In the genomic region with DNA sequence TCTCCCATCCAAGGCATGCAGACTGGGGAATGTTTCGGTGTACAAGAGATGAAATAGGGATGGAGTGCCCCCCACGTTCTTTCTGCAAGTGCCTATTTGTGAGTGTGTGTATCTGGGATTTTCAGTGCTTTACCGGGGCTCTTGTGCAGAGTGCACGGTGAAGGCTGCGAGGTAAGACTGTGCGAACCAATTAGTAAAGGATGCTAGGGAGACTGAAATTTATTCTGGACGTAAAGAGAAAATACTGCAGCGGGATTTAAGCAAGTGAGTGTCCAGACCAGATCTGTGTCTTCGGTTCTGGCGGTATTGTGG, we compare ENCODE assay signal across 8 cellular contexts. TPM values are rescaled to one million over a fixed set of nuclear protein-coding genes. Genes with fewer than 3 reads are reported as not detected.
A peak's percentile ranks its signal among the peaks of the same experiment; 100 is the strongest.
DNase-seq lines count a peak whose midpoint lies in the region; ATAC-seq and TF ChIP-seq lines count a peak whose summit lies in the region.

No MANE protein-coding gene starts in this region.

- H3K9ac ChIP-seq in HUES48 (ENCODE audit: low read depth, low read length): peak overlapping the region; percentile 34; the same call in 1 of the 2 replicates

- DNase-seq in AG09309 (ENCODE audit: low read depth): no peak
- DNase-seq in caudate nucleus (lab: John Stamatoyannopoulos, UW): no peak
- no peak for DNase-seq in naive thymus-derived CD4-positive, alpha-beta T cell
- no peak for DNase-seq in NCI-H1105 treated with DMSO at 0.1 percent for 48 hours (lab: John Stamatoyannopoulos, UW)
- DNase-seq in stimulated activated CD4-positive, alpha-beta T cell treated with anti-CD3 and anti-CD28 coated beads, Interleukin-4, amount 100 ng/mL, for 4 hours: no peak

- H3K27me3 ChIP-seq in HUES48 (ENCODE audit: control insufficient read depth, insufficient read depth, low read length): no peaks in the 10 kb centered on the region
- no peaks in the 10 kb centered on the region for H3K27me3 ChIP-seq in naive thymus-derived CD4-positive, alpha-beta T cell (ENCODE audit: control insufficient read depth in 2 of 2, insufficient read depth in 2 of 2, low read length in 2 of 2)

- intact Hi-C loops in naive thymus-derived CD4-positive, alpha-beta T cell (cut with micrococcal nuclease): loop anchor here (1.0 to 5.0 kb wide), 5 partner anchors 15 to 350 kb away; a partner anchor contains a TSS

- H3K27ac Mint-ChIP-seq in naive thymus-derived CD4-positive, alpha-beta T cell: peak overlapping the region; percentile 31 to 93 (median 81)

- peak overlapping the region; percentile 95 for H3K4me3 ChIP-seq in AG09309 (ENCODE audit: control insufficient read depth, low read depth, low read length)
- H3K4me3 ChIP-seq in HUES48 (ENCODE audit: low read depth, low read length): peak overlapping the region; percentile 97
- H3K4me3 ChIP-seq in naive thymus-derived CD4-positive, alpha-beta T cell (ENCODE audit: low read length): peak overlapping the region; percentile 70

- peaks cover 0 to 21% (median 0%) of the 10 kb centered on the region in 5 donors for H3K27me3 Mint-ChIP-seq in naive thymus-derived CD4-positive, alpha-beta T cell

- POLR2A ChIA-PET in naive thymus-derived CD4-positive, alpha-beta T cell (lab: Charles Lee): interaction anchor here (0.7 to 1.2 kb wide), 3 partner anchors 15 to 154 kb away, joined by 3 to 5 read pairs (median 4); no protein-coding TSS in a partner anchor

- no peaks in the 10 kb centered on the region for H3K9me3 ChIP-seq in HUES48 (ENCODE audit: control insufficient read depth, insufficient read depth, low read length)
- no peaks in the 10 kb centered on the region for H3K9me3 ChIP-seq in naive thymus-derived CD4-positive, alpha-beta T cell (ENCODE audit: control insufficient read depth in 2 of 3, low read length in 3 of 3)

- peaks cover 4 to 27% (median 13%) of the 10 kb centered on the region in 5 donors for H3K36me3 Mint-ChIP-seq in naive thymus-derived CD4-positive, alpha-beta T cell

- ATAC-seq in GM19438 (IDR thresholded peaks at IDR 0.05; ENCODE audit: low read depth, unreplicated experiment) (peak; percentile 16), esophagus mucosa (no peak)
- ATAC-seq in naive thymus-derived CD4-positive, alpha-beta T cell: peak; percentile 58

- CTCF ChIA-PET in naive thymus-derived CD4-positive, alpha-beta T cell (lab: Charles Lee): no interaction called here

- H3K4me1 ChIP-seq in HUES48 (ENCODE audit: control insufficient read depth, insufficient read depth, low read length): peaks cover 22% of the 10 kb centered on the region
- peaks cover 10 to 17% of the 10 kb centered on the region in 2 donors for H3K4me1 ChIP-seq in naive thymus-derived CD4-positive, alpha-beta T cell (ENCODE audit: control insufficient read depth in 2 of 2, insufficient read depth in 2 of 2, low read length in 2 of 2)

- H3K4me3 Mint-ChIP-seq in naive thymus-derived CD4-positive, alpha-beta T cell: peak overlapping the region; percentile 81 to 99 (median 93)

- H3K4me1 Mint-ChIP-seq in naive thymus-derived CD4-positive, alpha-beta T cell: peaks cover 28 to 44% (median 34%) of the 10 kb centered on the region in 7 donors

- H3K36me3 ChIP-seq in HUES48 (ENCODE audit: control insufficient read depth, insufficient read depth, low read length): peaks cover 15% of the 10 kb centered on the region
- H3K36me3 ChIP-seq in naive thymus-derived CD4-positive, alpha-beta T cell (ENCODE audit: control insufficient read depth in 2 of 3, insufficient read depth in 3 of 3, low read length in 3 of 3): peaks cover 0 to 5% (median 0%) of the 10 kb centered on the region in 3 experiments

- peak overlapping the region; percentile 95 for H3K27ac ChIP-seq in HUES48 (ENCODE audit: low read depth, low read length)
- peak overlapping the region; percentile 91 for H3K27ac ChIP-seq in caudate nucleus (ENCODE audit: low read depth, low read length)
- peak overlapping the region; percentile 77 for H3K27ac ChIP-seq in naive thymus-derived CD4-positive, alpha-beta T cell (ENCODE audit: low read depth, low read length)

- peaks cover 0 to 5% (median 0%) of the 10 kb centered on the region in 11 donors for H3K9me3 Mint-ChIP-seq in naive thymus-derived CD4-positive, alpha-beta T cell

- TF ChIP-seq CTCF in AG09309 (IDR thresholded peaks at IDR 0.05; ENCODE audit: control insufficient read depth, insufficient read depth, low read depth, low read length, missing control alignments): no peak

RNA-seq across cellular contexts. Expression of a gene that starts 0.3 kb away (rescaled TPM):
- 10 to 100 TPM in 4 of 5 experiments, 1 to 10 TPM in 1; 9.0 to 17.4 (median 13.3) TPM for total RNA-seq in naive thymus-derived CD4-positive, alpha-beta T cell
- 10 to 100 TPM; 24.8 to 40.0 TPM for polyA plus RNA-seq in naive thymus-derived CD4-positive, alpha-beta T cell
- 16.1 TPM for total RNA-seq in esophagus mucosa
